In genomic region chr19:1566392-1567115, GRCh38 we compare ENCODE assay signal across 8 cellular contexts. TPM values are rescaled to one million over a fixed set of nuclear protein-coding genes. Genes with fewer than 3 reads are reported as not detected.
DNase-seq lines count a peak whose midpoint lies in the region; ATAC-seq and TF ChIP-seq lines count a peak whose summit lies in the region.

No MANE protein-coding gene starts in this region.

- no peaks in the 10 kb centered on the region for H3K36me3 ChIP-seq in left lung

- peaks cover 7 to 23% of the 10 kb centered on the region in 2 donors for H3K4me1 ChIP-seq in left lung

- H3K27ac ChIP-seq in left lung (peak overlapping the region; percentile 74 to 87), temporal lobe (ENCODE audit: low read depth, low read length) (peak overlapping the region; percentile 69)

- TF ChIP-seq CTCF in left lung (IDR thresholded peaks at IDR 0.05), result no peak

- peak; percentile 96 for DNase-seq in GM03348 (ENCODE audit: low spot score)
- DNase-seq in NCI-H748 treated with DMSO at 0.1 percent for 48 hours (lab: John Stamatoyannopoulos, UW), result peak; percentile 48
- DNase-seq in dermis blood vessel endothelial cell, result peak; percentile 89
- DNase-seq in left lung, result peak; percentile 76 to 84
- DNase-seq in SHP77 (lab: John Stamatoyannopoulos, UW), result no peak
- no peak for DNase-seq in RPMI8226

- ATAC-seq in left lung, result peak; percentile 91
- ATAC-seq in HG03439 (IDR thresholded peaks at IDR 0.05; ENCODE audit: unreplicated experiment), result no peak

- peak overlapping the region; percentile 58 to 64 for H3K4me3 ChIP-seq in left lung

- peaks cover 0 to 33% of the 10 kb centered on the region in 2 donors for H3K27me3 ChIP-seq in left lung

- H3K9me3 ChIP-seq in left lung, result no peaks in the 10 kb centered on the region

- intact Hi-C loops in left lung (cut with DNase I), result no loop called here

RNA-seq across cellular contexts. Expression of gene MEX3D, which starts 1.6 kb away (rescaled TPM):
- total RNA-seq in dermis blood vessel endothelial cell (82.4 and 121 TPM in 2 replicates), left lung (10 to 100 TPM; 25.2 to 42.6 TPM), temporal lobe (31.2 TPM)

RNA-seq across cellular contexts. Expression of gene MBD3, which starts 26.1 kb away (rescaled TPM):
- total RNA-seq in dermis blood vessel endothelial cell (119 and 194 TPM in 2 replicates), left lung (10 to 100 TPM; 64.7 to 91.9 TPM), temporal lobe (40.1 TPM)

RNA-seq across cellular contexts. Expression of gene UQCR11, which starts 38.7 kb away (rescaled TPM):
- total RNA-seq in dermis blood vessel endothelial cell (48.8 and 62.1 TPM in 2 replicates), left lung (100 to 1,000 TPM; 200 to 232 TPM), temporal lobe (30.7 TPM)

RNA-seq across cellular contexts. Expression of gene PLK5, which starts 42.7 kb away (rescaled TPM):
- total RNA-seq in dermis blood vessel endothelial cell (not detected in 2 replicates), left lung (not detected), temporal lobe (0.74 TPM)

RNA-seq across cellular contexts. Expression of gene ADAMTSL5, which starts 53.7 kb away (rescaled TPM):
- 0.19 TPM in 1 of 2 replicates, not detected in the other for total RNA-seq in dermis blood vessel endothelial cell
- 1 to 10 TPM; 3.0 to 5.3 TPM for total RNA-seq in left lung
- total RNA-seq in temporal lobe, result under 0.01 TPM

Comparison
In these comparisons a context has a peak if more than half of its experiments do, and no peak if none do; other contexts are left out.
1. DNase-seq: peak in GM03348 (single experiment), NCI-H748 treated with DMSO at 0.1 percent for 48 hours (single experiment), dermis blood vessel endothelial cell (single experiment) and left lung (2 of 2); none in SHP77 (0 of 2) and RPMI8226 (single experiment).